In the genomic region with DNA sequence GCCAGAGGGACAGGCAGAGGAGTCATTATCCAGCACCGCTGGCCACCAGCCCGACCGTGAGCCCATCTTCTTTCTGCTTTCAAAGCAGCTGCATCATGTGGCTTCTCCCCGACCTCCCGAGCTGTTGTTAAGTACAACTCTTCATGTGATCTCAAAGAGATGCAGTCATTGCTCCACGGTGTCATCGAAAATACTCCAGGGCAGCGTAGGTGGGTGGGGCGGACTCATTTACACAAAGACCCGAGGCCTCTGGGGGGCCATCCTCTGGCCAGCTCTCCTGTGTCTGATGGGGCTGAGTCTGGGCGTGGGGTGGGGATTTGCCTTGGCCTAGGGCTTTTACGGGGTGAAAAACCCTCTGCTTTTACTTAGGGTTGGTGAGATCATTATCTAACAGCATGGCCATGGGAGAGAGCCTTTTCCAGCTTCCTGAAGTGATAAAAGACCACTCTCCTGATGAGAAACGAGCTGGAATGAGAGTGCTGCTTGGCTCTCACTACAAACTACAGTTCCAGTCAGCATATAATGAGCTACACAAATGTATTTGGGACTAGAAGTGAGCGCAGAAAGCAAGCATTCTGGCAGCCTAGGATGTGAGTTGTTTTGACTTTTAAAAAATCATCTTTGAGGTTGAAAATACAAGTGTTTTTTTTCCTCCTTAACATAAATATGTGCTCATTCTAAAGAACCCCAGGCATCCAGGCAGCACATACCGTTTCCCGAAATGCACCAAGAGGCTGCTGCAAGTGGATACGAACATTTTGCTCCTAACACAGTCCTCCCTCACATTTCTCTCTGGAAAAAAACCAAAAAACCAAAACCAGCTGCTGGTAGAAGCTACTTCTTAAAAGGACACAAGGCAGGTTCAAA, we compare ENCODE assay signal across 17 cellular contexts.
DNase-seq lines count a peak whose midpoint lies in the region; ATAC-seq and TF ChIP-seq lines count a peak whose summit lies in the region.
"Had no signal": no experiment of that assay in that cellular context is flagged by ENCODE, and none has a peak within 500 bp of the region (broad histone marks: within the 10 kb centered on the region; RNA-seq: fewer than 3 reads in every experiment).

No MANE protein-coding gene starts in this region.

- no peak for TF ChIP-seq EP300 in stomach (IDR thresholded peaks at IDR 0.05)

- no peak for TF ChIP-seq CTCF in stomach (IDR thresholded peaks at IDR 0.05)

- H3K27ac ChIP-seq in cingulate gyrus (ENCODE audit: low read depth, low read length) (peak overlapping the region; percentile 41), mesodermal cell (ENCODE audit: low read depth, low read length, severe bottlenecking) (peak overlapping the region; percentile 78), stomach (peak overlapping the region in 4 of 5 donors; percentile 46 to 81 (median 68))
- H3K27ac ChIP-seq: PC-9 had no signal

- H3K36me3 ChIP-seq in mesodermal cell (ENCODE audit: control insufficient read depth, insufficient read depth, low read length): no peaks in the 10 kb centered on the region
- no peaks in the 10 kb centered on the region for H3K36me3 ChIP-seq in stomach

- H3K4me3 ChIP-seq in mesodermal cell (ENCODE audit: extremely low read depth, insufficient read depth, low read length, poor library complexity, severe bottlenecking): no peak overlapping the region
- H3K4me3 ChIP-seq in stomach: no peak overlapping the region
- H3K4me3 ChIP-seq: PC-9 had no signal

- DNase-seq in NCI-H2227 (lab: John Stamatoyannopoulos, UW; ENCODE audit: unreplicated experiment) (peak; percentile 84), stomach (no peak), GM19238 (ENCODE audit: insufficient read length, low spot score) (no peak), KG1 (lab: John Stamatoyannopoulos, UW) (no peak)
- DNase-seq in stimulated activated CD4-positive, alpha-beta T cell treated with anti-CD3 and anti-CD28 coated beads, Interleukin-4, amount 100 ng/mL, for 1 hour: no peak
- DNase-seq: activated CD4-positive, alpha-beta memory T cell treated with anti-CD3 and anti-CD28 coated beads for 36 hours; activated naive CD4-positive, alpha-beta T cell treated with Interleukin-2 at 50 U/mL for 16 hours; CD4-positive, CD25-positive, alpha-beta regulatory T cell; cerebellar nuclear complex; kidney; NCI-H2029 treated with DMSO at 0.1 percent for 48 hours; PC-9; stimulated activated CD4-positive, alpha-beta T cell treated with anti-CD3 and anti-CD28 coated beads, Interleukin-2, amount 100 ng/mL, for 48 hours; stimulated activated naive CD8-positive, alpha-beta T cell treated with anti-CD3 and anti-CD28 coated beads, Interleukin-15, Interleukin-2, amounts not matched to agents 100 U/mL and 50 U/mL, for 24 hours had no signal

- WGBS in mesodermal cell (ENCODE audit: insufficient coverage in 2 of 2), 2 experiments: 56 to 61% methylated on average over 12 to 14 of the region's 17 CpGs
- WGBS in stomach, 5 donors: 65 to 80% (median 75%) methylated on average over 17 of the region's 17 CpGs

- intact Hi-C loops in stomach (cut with DNase I; ENCODE audit: low total_unique reads): no loop called here

- no peak for ATAC-seq in GM19328 (IDR thresholded peaks at IDR 0.05; ENCODE audit: unreplicated experiment)
- ATAC-seq: stimulated activated naive CD8-positive, alpha-beta T cell treated with anti-CD3 and anti-CD28 coated beads, Interleukin-15, Interleukin-2, amounts not matched to agents 100 U/mL and 50 U/mL, for 24 hours had no signal

- no peaks in the 10 kb centered on the region for H3K9me3 ChIP-seq in mesodermal cell (ENCODE audit: control insufficient read depth, low read length)
- H3K9me3 ChIP-seq in stomach: no peaks in the 10 kb centered on the region

- no peak for TF ChIP-seq POLR2A in stomach (IDR thresholded peaks at IDR 0.05)

- H3K4me1 ChIP-seq in mesodermal cell (ENCODE audit: control insufficient read depth, insufficient read depth, low read length, poor library complexity, severe bottlenecking) (peaks cover 15% of the 10 kb centered on the region), stomach (peaks cover 12 to 49% (median 30%) of the 10 kb centered on the region in 4 donors)

- H3K27me3 ChIP-seq in stomach: no peaks in the 10 kb centered on the region
